Comparison of ENCODE assay signal across 9 cellular contexts in genomic region chr15:70480196-70480856, GRCh38.
DNase-seq lines count a peak whose midpoint lies in the region; ATAC-seq and TF ChIP-seq lines count a peak whose summit lies in the region.
"Had no signal": no experiment of that assay in that cellular context is flagged by ENCODE, and none has a peak within 500 bp of the region (broad histone marks: within the 10 kb centered on the region; RNA-seq: fewer than 3 reads in every experiment).

No MANE protein-coding gene starts in this region.

- peak; percentile 14 to 20 for DNase-seq in AML-193 (lab: John Stamatoyannopoulos, UW)
- peak; percentile 79 for DNase-seq in activated CD4-positive, alpha-beta T cell treated with anti-CD3 and anti-CD28 coated beads for 48 hours
- DNase-seq in erythroblast (lab: John Stamatoyannopoulos, UW), result peak; percentile 10 to 35
- no peak for DNase-seq in NCI-H748 treated with DMSO at 0.1 percent for 48 hours (lab: John Stamatoyannopoulos, UW)
- no peak for DNase-seq in NCI-H1092 (lab: John Stamatoyannopoulos, UW)
- no peak for DNase-seq in cerebellar cortex (ENCODE audit: low spot score)
- DNase-seq: NCI-H526 had no signal

- ATAC-seq in HG03342 (IDR thresholded peaks at IDR 0.05; ENCODE audit: unreplicated experiment) (peak; percentile 36), GM18858 (IDR thresholded peaks at IDR 0.05; ENCODE audit: unreplicated experiment) (no peak)

- TF ChIP-seq POLR2A in erythroblast (IDR thresholded peaks at IDR 0.05; ENCODE audit: low read length), result no peak

Comparison
In these comparisons a context has a peak if more than half of its experiments do, and no peak if none do; other contexts are left out.
1. DNase-seq: peak in AML-193 (2 of 2), activated CD4-positive, alpha-beta T cell treated with anti-CD3 and anti-CD28 coated beads for 48 hours (single experiment) and erythroblast (2 of 2); none in NCI-H748 treated with DMSO at 0.1 percent for 48 hours (single experiment), NCI-H1092 (single experiment) and cerebellar cortex (single experiment).